In the genomic region with DNA sequence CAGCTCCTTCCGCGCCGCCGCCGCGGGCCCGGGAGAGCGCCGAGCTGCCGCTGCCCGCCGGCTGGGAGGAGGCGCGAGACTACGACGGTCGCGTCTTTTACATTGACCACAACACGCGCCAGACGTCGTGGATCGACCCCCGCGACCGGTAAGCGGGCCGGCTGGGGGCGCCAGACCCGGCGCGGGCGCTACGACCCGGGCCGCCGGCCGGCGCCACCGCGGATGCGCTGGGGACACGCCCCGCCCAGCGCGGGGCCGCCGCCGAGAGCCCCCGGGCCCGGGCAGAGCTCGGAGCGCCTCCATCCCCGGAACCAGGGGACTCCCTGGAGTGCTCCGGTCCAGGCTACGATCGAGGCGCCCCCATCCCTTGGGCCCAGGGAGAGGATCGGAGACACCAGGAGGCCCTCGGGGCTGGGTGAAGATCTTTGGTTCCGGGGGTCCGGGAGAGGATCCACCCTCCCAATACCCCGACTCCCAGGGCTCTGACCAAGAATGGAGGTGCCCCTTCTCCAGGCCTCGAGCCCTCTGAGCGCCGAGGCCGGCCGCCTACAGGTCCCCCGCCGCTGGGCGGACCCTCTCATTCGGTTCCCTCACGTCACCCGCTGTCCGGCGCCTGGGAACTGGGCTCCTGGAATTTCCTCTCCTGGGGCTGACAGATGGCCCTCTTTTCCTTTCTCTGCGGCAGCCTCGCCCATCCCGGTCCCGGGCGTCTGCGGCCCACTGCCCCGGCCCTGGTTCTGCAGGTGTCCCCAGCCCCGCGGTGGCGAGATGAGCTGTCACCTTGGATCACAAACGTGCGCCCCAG, we compare ENCODE assay signal across 8 cellular contexts. TPM values are rescaled to one million over a fixed set of nuclear protein-coding genes. Genes with fewer than 3 reads are reported as not detected.
DNase-seq lines count a peak whose midpoint lies in the region; ATAC-seq and TF ChIP-seq lines count a peak whose summit lies in the region.

No MANE protein-coding gene starts in this region.

- H3K27ac Mint-ChIP-seq in activated CD4-positive, alpha-beta memory T cell treated with anti-CD3 and anti-CD28 coated beads for 36 hours, result no peak overlapping the region
- peak overlapping the region; percentile 82 for H3K27ac Mint-ChIP-seq in osteocyte (ENCODE audit: unreplicated experiment)

- DNase-seq in GM03348 (ENCODE audit: low spot score) (peak; percentile 46), osteocyte (ENCODE audit: extremely low spot score, unreplicated experiment) (no peak), DMS153 treated with DMSO at 0.1 percent for 48 hours (lab: John Stamatoyannopoulos, UW; ENCODE audit: unreplicated experiment) (no peak), AG20443 (ENCODE audit: low spot score) (no peak)
- no peak for DNase-seq in activated CD4-positive, alpha-beta memory T cell treated with anti-CD3 and anti-CD28 coated beads for 36 hours
- DNase-seq in stimulated activated CD4-positive, alpha-beta T cell treated with anti-CD3 and anti-CD28 coated beads, Interleukin-12 subunit alpha, Interleukin-12 subunit beta, amount 100 ng/mL, for 4 hours, result no peak

- CTCF ChIA-PET in activated CD4-positive, alpha-beta memory T cell treated with anti-CD3 and anti-CD28 coated beads for 36 hours (lab: Charles Lee), result no interaction called here

- H3K9me3 ChIP-seq in gastroesophageal sphincter, result no peaks in the 10 kb centered on the region

- TF ChIP-seq EP300 in gastroesophageal sphincter (IDR thresholded peaks at IDR 0.05), result no peak

- intact Hi-C loops in activated CD4-positive, alpha-beta memory T cell treated with anti-CD3 and anti-CD28 coated beads for 36 hours (cut with micrococcal nuclease), result loop anchor here (10.0 kb wide), 1 partner anchor 551 kb away; a partner anchor contains a TSS

- TF ChIP-seq CTCF in gastroesophageal sphincter (IDR thresholded peaks at IDR 0.05) (peak in 2 of 4 experiments; percentile 5), osteocyte (IDR thresholded peaks at IDR 0.05) (peak; percentile 22)

- H3K9me3 Mint-ChIP-seq in activated CD4-positive, alpha-beta memory T cell treated with anti-CD3 and anti-CD28 coated beads for 36 hours, result no peaks in the 10 kb centered on the region
- no peaks in the 10 kb centered on the region for H3K9me3 Mint-ChIP-seq in osteocyte (ENCODE audit: unreplicated experiment)

- peak in 1 of 2 donors; percentile 7 for TF ChIP-seq POLR2A in gastroesophageal sphincter (IDR thresholded peaks at IDR 0.05)

- H3K27me3 Mint-ChIP-seq in activated CD4-positive, alpha-beta memory T cell treated with anti-CD3 and anti-CD28 coated beads for 36 hours, result peaks cover 6% of the 10 kb centered on the region
- no peaks in the 10 kb centered on the region for H3K27me3 Mint-ChIP-seq in osteocyte (ENCODE audit: unreplicated experiment)

- peak overlapping the region; percentile 89 to 95 (median 92) for H3K27ac ChIP-seq in gastroesophageal sphincter

- H3K36me3 ChIP-seq in gastroesophageal sphincter, result no peaks in the 10 kb centered on the region

- no CpG with 5 or more reads among the region's 88 CpGs for WGBS in gastroesophageal sphincter (ENCODE audit: low coverage in 1 of 2), 2 donors

- no peaks in the 10 kb centered on the region for H3K27me3 ChIP-seq in gastroesophageal sphincter

- peaks cover 34% of the 10 kb centered on the region for H3K4me1 Mint-ChIP-seq in activated CD4-positive, alpha-beta memory T cell treated with anti-CD3 and anti-CD28 coated beads for 36 hours (ENCODE audit: low read depth)
- H3K4me1 Mint-ChIP-seq in osteocyte (ENCODE audit: unreplicated experiment), result peaks cover 43% of the 10 kb centered on the region

- H3K4me1 ChIP-seq in gastroesophageal sphincter, result peaks cover 0 to 52% (median 14%) of the 10 kb centered on the region in 3 donors

- peak overlapping the region; percentile 65 to 88 for H3K4me3 ChIP-seq in gastroesophageal sphincter

- ATAC-seq in HG02759 (IDR thresholded peaks at IDR 0.05; ENCODE audit: unreplicated experiment) (peak; percentile 26), gastroesophageal sphincter (peak; percentile 18)

- POLR2A ChIA-PET in activated CD4-positive, alpha-beta memory T cell treated with anti-CD3 and anti-CD28 coated beads for 36 hours (lab: Charles Lee), result interaction anchor here (1.1 kb wide), 1 partner anchor 12 kb away, joined by 3 read pairs; no protein-coding TSS in a partner anchor

- peak overlapping the region; percentile 67 for H3K4me3 Mint-ChIP-seq in activated CD4-positive, alpha-beta memory T cell treated with anti-CD3 and anti-CD28 coated beads for 36 hours
- peak overlapping the region; percentile 82 for H3K4me3 Mint-ChIP-seq in osteocyte (ENCODE audit: unreplicated experiment)

- no peaks in the 10 kb centered on the region for H3K36me3 Mint-ChIP-seq in activated CD4-positive, alpha-beta memory T cell treated with anti-CD3 and anti-CD28 coated beads for 36 hours
- no peaks in the 10 kb centered on the region for H3K36me3 Mint-ChIP-seq in osteocyte (ENCODE audit: unreplicated experiment)

RNA-seq across cellular contexts. Expression of a gene that starts 48.8 kb away (rescaled TPM):
- not detected for total RNA-seq in activated CD4-positive, alpha-beta memory T cell treated with anti-CD3 and anti-CD28 coated beads for 36 hours
- total RNA-seq in gastroesophageal sphincter (not detected), osteocyte (0.59 TPM in 1 of 2 replicates, not detected in the other)
